Comparison of ENCODE assay signal across 18 cellular contexts in genomic region chr11:61486779-61487178, GRCh38. TPM values are rescaled to one million over a fixed set of nuclear protein-coding genes. Genes with fewer than 3 reads are reported as not detected.
DNase-seq lines count a peak whose midpoint lies in the region; ATAC-seq and TF ChIP-seq lines count a peak whose summit lies in the region.
"Had no signal": no experiment of that assay in that cellular context is flagged by ENCODE, and none has a peak within 500 bp of the region (broad histone marks: within the 10 kb centered on the region; RNA-seq: fewer than 3 reads in every experiment).

No MANE protein-coding gene starts in this region.

- no peaks in the 10 kb centered on the region for H3K27me3 ChIP-seq in RWPE2 (ENCODE audit: insufficient read depth, poor library complexity, severe bottlenecking)
- H3K27me3 ChIP-seq: SJSA1 had no signal

- ATAC-seq in RWPE2 (ENCODE audit: low read depth), result peak; percentile 74
- ATAC-seq in activated T-cell treated with anti-CD3 and anti-CD28 coated beads, Interleukin-2, amount 50 U/mL, for 4 hours, result no peak
- ATAC-seq: A549, HCT116 had no signal

- intact Hi-C loops in Calu3 (cut with micrococcal nuclease; ENCODE audit: unreplicated experiment), result no loop called here

- no peak overlapping the region for H3K27ac ChIP-seq in RWPE2 (ENCODE audit: poor library complexity, severe bottlenecking)
- H3K27ac ChIP-seq: A549, SJSA1 had no signal

- H3K4me3 Mint-ChIP-seq in Calu3 (ENCODE audit: low read depth, unreplicated experiment) (no peak overlapping the region), nephron (peak overlapping the region in 1 of 3 experiments; percentile 28)
- H3K4me3 Mint-ChIP-seq in activated T-cell treated with anti-CD3 and anti-CD28 coated beads, Interleukin-2, amount 50 U/mL, for 4 hours, result no peak overlapping the region

- no peak for TF ChIP-seq CTCF in Calu3 (IDR thresholded peaks at IDR 0.05; ENCODE audit: unreplicated experiment)
- no peak for TF ChIP-seq CTCF in RWPE2 (IDR thresholded peaks at IDR 0.05; ENCODE audit: poor library complexity, severe bottlenecking)
- TF ChIP-seq CTCF in nephron (IDR thresholded peaks at IDR 0.05; ENCODE audit: unreplicated experiment in 3 of 3), result no peak

- no peaks in the 10 kb centered on the region for H3K9me3 Mint-ChIP-seq in Calu3 (ENCODE audit: low read depth, unreplicated experiment)
- H3K9me3 Mint-ChIP-seq in nephron, result no peaks in the 10 kb centered on the region
- no peaks in the 10 kb centered on the region for H3K9me3 Mint-ChIP-seq in activated T-cell treated with anti-CD3 and anti-CD28 coated beads, Interleukin-2, amount 50 U/mL, for 4 hours

- H3K27ac Mint-ChIP-seq in Calu3 (ENCODE audit: unreplicated experiment) (no peak overlapping the region), nephron (peak overlapping the region in 2 of 3 experiments; percentile 26 to 47)

- H3K27me3 Mint-ChIP-seq in Calu3 (ENCODE audit: unreplicated experiment) (peaks cover 71% of the 10 kb centered on the region), nephron (ENCODE audit: low read depth) (peaks cover 8% of the 10 kb centered on the region)
- peaks cover 2% of the 10 kb centered on the region for H3K27me3 Mint-ChIP-seq in activated T-cell treated with anti-CD3 and anti-CD28 coated beads, Interleukin-2, amount 50 U/mL, for 4 hours (ENCODE audit: low read depth)

- DNase-seq in Calu3, result peak; percentile 44
- peak; percentile 14 for DNase-seq in HuH-7.5 (ENCODE audit: low spot score)
- DNase-seq in RWPE2 (ENCODE audit: low spot score), result no peak
- DNase-seq in activated T-cell treated with anti-CD3 and anti-CD28 coated beads, Interleukin-2, amount 50 U/mL, for 4 hours, result no peak
- no peak for DNase-seq in OCI-M1 (lab: John Stamatoyannopoulos, UW)
- no peak for DNase-seq in activated T-cell treated with anti-CD3 and anti-CD28 coated beads, Interleukin-2, amount 50 U/mL, for 48 hours
- DNase-seq: DMS 273 treated with DMSO at 0.1 percent for 48 hours, EL, MM.1S, NCI-H1092 treated with DMSO at 0.1 percent for 48 hours, NCI-H1694, NCI-H510A treated with DMSO at 0.1 percent for 48 hours, NCI-H82 had no signal

- no peak overlapping the region for H3K4me3 ChIP-seq in RWPE2 (ENCODE audit: severe bottlenecking)
- H3K4me3 ChIP-seq: A549, SJSA1 had no signal

- H3K4me1 Mint-ChIP-seq in Calu3 (ENCODE audit: low read depth, unreplicated experiment), result peaks cover 18% of the 10 kb centered on the region
- H3K4me1 Mint-ChIP-seq in nephron, result peaks cover 45% of the 10 kb centered on the region
- H3K4me1 Mint-ChIP-seq in activated T-cell treated with anti-CD3 and anti-CD28 coated beads, Interleukin-2, amount 50 U/mL, for 4 hours (ENCODE audit: low read depth), result no peaks in the 10 kb centered on the region

- H3K9me3 ChIP-seq in RWPE2 (ENCODE audit: severe bottlenecking), result no peaks in the 10 kb centered on the region
- H3K9me3 ChIP-seq: A549, SJSA1 had no signal

- no peaks in the 10 kb centered on the region for H3K36me3 ChIP-seq in RWPE2 (ENCODE audit: low read depth)
- H3K36me3 ChIP-seq: SJSA1 had no signal

- H3K4me1 ChIP-seq in RWPE2 (ENCODE audit: insufficient read depth, poor library complexity, severe bottlenecking), result no peaks in the 10 kb centered on the region
- H3K4me1 ChIP-seq: A549 had no signal

- BruUV-seq in Calu3 (replicated peaks; lab: Mats Ljungman, UMichigan), result no TSS peak

- CTCF ChIA-PET in Calu3 (lab: Charles Lee), result no interaction called here

- no peaks in the 10 kb centered on the region for H3K36me3 Mint-ChIP-seq in Calu3 (ENCODE audit: insufficient read depth, unreplicated experiment)
- no peaks in the 10 kb centered on the region for H3K36me3 Mint-ChIP-seq in nephron (ENCODE audit: low read depth)
- H3K36me3 Mint-ChIP-seq in activated T-cell treated with anti-CD3 and anti-CD28 coated beads, Interleukin-2, amount 50 U/mL, for 4 hours (ENCODE audit: insufficient read depth), result peaks cover 3% of the 10 kb centered on the region

RNA-seq across cellular contexts. Expression of gene LRRC10B, which starts 21.8 kb away (rescaled TPM):
- total RNA-seq in Calu3 (2022), result not detected in 2 replicates
- total RNA-seq in activated T-cell treated with anti-CD3 and anti-CD28 coated beads, Interleukin-2, amount 50 U/mL, for 4 hours, result not detected
- total RNA-seq: RPMI7951, SJSA1 had no signal

RNA-seq across cellular contexts. Expression of gene SDHAF2, which starts 56.9 kb away (rescaled TPM):
- total RNA-seq in Calu3 (2022), result 41.9 and 42.1 TPM in 2 replicates
- 10 to 100 TPM; 48.4 to 55.8 (median 49.3) TPM for total RNA-seq in activated T-cell treated with anti-CD3 and anti-CD28 coated beads, Interleukin-2, amount 50 U/mL, for 4 hours

RNA-seq across cellular contexts. Expression of gene CPSF7, which starts 57.0 kb away (rescaled TPM):
- total RNA-seq in Calu3 (2022), result 86.6 and 96.3 TPM in 2 replicates
- 100 to 1,000 TPM; 131 to 142 (median 138) TPM for total RNA-seq in activated T-cell treated with anti-CD3 and anti-CD28 coated beads, Interleukin-2, amount 50 U/mL, for 4 hours

Comparison
In these comparisons a context has a peak if more than half of its experiments do, and no peak if none do; other contexts are left out.
1. DNase-seq: peak in Calu3 (single experiment) and HuH-7.5 (single experiment); none in RWPE2 (single experiment), activated T-cell treated with anti-CD3 and anti-CD28 coated beads, Interleukin-2, amount 50 U/mL, for 4 hours (single experiment), OCI-M1 (single experiment) and activated T-cell treated with anti-CD3 and anti-CD28 coated beads, Interleukin-2, amount 50 U/mL, for 48 hours (0 of 2).